In genomic region chr3:25480811-25481210, GRCh38 we compare ENCODE assay signal across 21 cellular contexts. TPM values are rescaled to one million over a fixed set of nuclear protein-coding genes. Genes with fewer than 3 reads are reported as not detected.
A peak's percentile ranks its signal among the peaks of the same experiment; 100 is the strongest.
DNase-seq lines count a peak whose midpoint lies in the region; ATAC-seq and TF ChIP-seq lines count a peak whose summit lies in the region.
"Had no signal": no experiment of that assay in that cellular context is flagged by ENCODE, and none has a peak within 500 bp of the region (broad histone marks: within the 10 kb centered on the region; RNA-seq: fewer than 3 reads in every experiment).

No MANE protein-coding gene starts in this region.

- H3K27ac ChIP-seq in left ventricle myocardium inferior (replicated peaks): peak overlapping the region; percentile 68
- H3K27ac ChIP-seq in CD8-positive, alpha-beta T cell (ENCODE audit: low read depth, low read length): no peak overlapping the region
- H3K27ac ChIP-seq: BLaER1, PC-9 had no signal

- no peak overlapping the region for H3K4me3 Mint-ChIP-seq in chondrocyte (ENCODE audit: unreplicated experiment)
- H3K4me3 Mint-ChIP-seq in mesothelial cell of epicardium: no peak overlapping the region
- no peak overlapping the region for H3K4me3 Mint-ChIP-seq in CD8-positive, alpha-beta T cell
- H3K4me3 Mint-ChIP-seq: CD4-positive, CD25-positive, alpha-beta regulatory T cell had no signal

- no peak overlapping the region for H3K4me3 ChIP-seq in left ventricle myocardium inferior
- no peak overlapping the region for H3K4me3 ChIP-seq in CD8-positive, alpha-beta T cell (ENCODE audit: low read depth, low read length)
- H3K4me3 ChIP-seq: BLaER1, HAP-1, PC-9 had no signal

- H3K27me3 Mint-ChIP-seq in chondrocyte (ENCODE audit: low read depth) (no peaks in the 10 kb centered on the region), mesothelial cell of epicardium (ENCODE audit: low read depth) (no peaks in the 10 kb centered on the region)
- H3K27me3 Mint-ChIP-seq in CD8-positive, alpha-beta T cell (ENCODE audit: low read depth): no peaks in the 10 kb centered on the region
- H3K27me3 Mint-ChIP-seq: CD4-positive, CD25-positive, alpha-beta regulatory T cell had no signal

- CTCF ChIA-PET in CD8-positive, alpha-beta T cell (lab: Charles Lee): no interaction called here

- POLR2A ChIA-PET in CD8-positive, alpha-beta T cell (lab: Charles Lee): interaction anchor here (2.0 kb wide), 1 partner anchor 11 kb away, joined by 5 read pairs; no protein-coding TSS in a partner anchor

- H3K27ac Mint-ChIP-seq in chondrocyte (ENCODE audit: unreplicated experiment) (peak overlapping the region; percentile 52), mesothelial cell of epicardium (peak overlapping the region; percentile 80)
- no peak overlapping the region for H3K27ac Mint-ChIP-seq in CD8-positive, alpha-beta T cell
- H3K27ac Mint-ChIP-seq: CD4-positive, CD25-positive, alpha-beta regulatory T cell had no signal

- H3K36me3 ChIP-seq in left ventricle myocardium inferior: no peaks in the 10 kb centered on the region
- no peaks in the 10 kb centered on the region for H3K36me3 ChIP-seq in CD8-positive, alpha-beta T cell (ENCODE audit: insufficient read depth, low read length)
- H3K36me3 ChIP-seq: BLaER1, HAP-1 had no signal

- H3K4me1 ChIP-seq in left ventricle myocardium inferior: peaks cover 100% of the 10 kb centered on the region
- no peaks in the 10 kb centered on the region for H3K4me1 ChIP-seq in CD8-positive, alpha-beta T cell (ENCODE audit: insufficient read depth, low read length)
- H3K4me1 ChIP-seq: BLaER1, HAP-1 had no signal

- TF ChIP-seq CTCF in left ventricle myocardium inferior (IDR thresholded peaks at IDR 0.05; ENCODE audit: borderline replicate concordance) (no peak), chondrocyte (IDR thresholded peaks at IDR 0.05) (no peak), mesothelial cell of epicardium (IDR thresholded peaks at IDR 0.05; ENCODE audit: unreplicated experiment) (no peak)
- no peak for TF ChIP-seq CTCF in CD8-positive, alpha-beta T cell (IDR thresholded peaks at IDR 0.05)

- H3K9me3 ChIP-seq in left ventricle myocardium inferior (replicated peaks): no peaks in the 10 kb centered on the region
- H3K9me3 ChIP-seq in CD8-positive, alpha-beta T cell (ENCODE audit: low read length): no peaks in the 10 kb centered on the region
- H3K9me3 ChIP-seq: BLaER1, HAP-1 had no signal

- H3K27me3 ChIP-seq in left ventricle myocardium inferior (ENCODE audit: low read depth): no peaks in the 10 kb centered on the region
- H3K27me3 ChIP-seq in CD8-positive, alpha-beta T cell (ENCODE audit: insufficient read depth, low read length): no peaks in the 10 kb centered on the region
- H3K27me3 ChIP-seq: BLaER1 had no signal

- ATAC-seq in Right ventricle myocardium superior (ENCODE audit: poor library complexity) (no peak), HG03460 (IDR thresholded peaks at IDR 0.05; ENCODE audit: unreplicated experiment) (no peak), GM21737 (IDR thresholded peaks at IDR 0.05; ENCODE audit: unreplicated experiment) (no peak)
- ATAC-seq in CD8-positive, alpha-beta T cell: no peak

- intact Hi-C loops in left ventricle myocardium inferior (cut with micrococcal nuclease): no loop called here
- intact Hi-C loops in Right ventricle myocardium superior (cut with DNase I): no loop called here
- intact Hi-C loops in CD8-positive, alpha-beta T cell (cut with DNase I, micrococcal nuclease): no loop called here

- H3K36me3 Mint-ChIP-seq in chondrocyte (ENCODE audit: low read depth) (no peaks in the 10 kb centered on the region), mesothelial cell of epicardium (peaks cover 19% of the 10 kb centered on the region)
- H3K36me3 Mint-ChIP-seq in CD8-positive, alpha-beta T cell: no peaks in the 10 kb centered on the region
- H3K36me3 Mint-ChIP-seq: CD4-positive, CD25-positive, alpha-beta regulatory T cell had no signal

- H3K4me1 Mint-ChIP-seq in chondrocyte (ENCODE audit: low read depth) (peaks cover 82% of the 10 kb centered on the region), mesothelial cell of epicardium (peaks cover 75% of the 10 kb centered on the region)
- H3K4me1 Mint-ChIP-seq in CD8-positive, alpha-beta T cell (ENCODE audit: low read depth): no peaks in the 10 kb centered on the region
- H3K4me1 Mint-ChIP-seq: CD4-positive, CD25-positive, alpha-beta regulatory T cell had no signal

- DNase-seq in left ventricle myocardium inferior (no peak), Right ventricle myocardium superior (no peak), chondrocyte (ENCODE audit: low spot score) (no peak), mesothelial cell of epicardium (ENCODE audit: low spot score in 2 of 2, unreplicated experiment in 2 of 2) (no peak)
- no peak for DNase-seq in CD8-positive, alpha-beta T cell
- DNase-seq: CD4-positive, CD25-positive, alpha-beta regulatory T cell; COR-L47; DMS53; GOT3; NCI-H1048; NCI-H1417; NCI-H1694; NCI-H2029 treated with DMSO at 0.1 percent for 48 hours; NCI-H2227 treated with DMSO at 0.1 percent for 48 hours; NCI-H526 treated with DMSO at 0.1 percent for 48 hours; PC-9 had no signal

- H3K9me3 Mint-ChIP-seq in chondrocyte (ENCODE audit: low read depth) (no peaks in the 10 kb centered on the region), mesothelial cell of epicardium (no peaks in the 10 kb centered on the region)
- H3K9me3 Mint-ChIP-seq in CD8-positive, alpha-beta T cell: no peaks in the 10 kb centered on the region

RNA-seq across cellular contexts. Expression of gene RARB, which starts 52.7 kb away (rescaled TPM):
- total RNA-seq in left ventricle myocardium inferior (15.6 TPM), Right ventricle myocardium superior (19.4 TPM), chondrocyte (5.9 to 10.7 TPM (median 7.6 TPM) in 3 replicates), mesothelial cell of epicardium (106 to 117 TPM (median 117 TPM) in 3 replicates)
- not detected for total RNA-seq in CD8-positive, alpha-beta T cell
- total RNA-seq: CD4-positive, CD25-positive, alpha-beta regulatory T cell; HT-29 had no signal
